14 cellular contexts compared by ENCODE assay signal in the genomic region with DNA sequence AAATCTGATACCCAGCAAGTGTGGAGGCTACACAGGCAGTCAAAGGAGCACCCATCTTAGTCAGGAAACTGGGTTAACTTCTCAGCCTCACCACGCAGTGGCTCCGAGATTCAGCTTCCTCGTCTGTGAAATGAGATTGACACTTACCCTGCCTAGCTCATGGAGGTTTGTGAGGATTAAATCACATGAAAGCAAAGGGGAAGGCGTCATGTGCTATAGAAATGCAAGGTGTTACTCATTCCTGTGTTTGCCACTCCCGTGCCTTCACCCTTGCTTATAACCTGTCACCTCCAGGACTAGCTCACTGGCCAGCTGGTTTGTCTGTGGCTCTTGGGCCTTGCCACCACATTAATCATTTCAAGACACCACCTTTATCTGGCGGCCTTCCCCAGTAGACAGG.
DNase-seq lines count a peak whose midpoint lies in the region; ATAC-seq and TF ChIP-seq lines count a peak whose summit lies in the region.
"Had no signal": no experiment of that assay in that cellular context is flagged by ENCODE, and none has a peak within 500 bp of the region (broad histone marks: within the 10 kb centered on the region; RNA-seq: fewer than 3 reads in every experiment).

No MANE protein-coding gene starts in this region.

- no TSS peak for BruUV-seq in PC-9 (replicated peaks; lab: Mats Ljungman, UMichigan)

- no peak overlapping the region for H3K9ac ChIP-seq in smooth muscle cell (ENCODE audit: low read depth)

- H3K9me2 ChIP-seq in PC-9 (ENCODE audit: insufficient read depth), result 0 out of 2 replicates have a peak, but pooled peaks cover 1% of the 10 kb centered on the region

- peaks cover 62% of the 10 kb centered on the region for H3F3A ChIP-seq in PC-9 (ENCODE audit: insufficient read depth, low read depth)
- H3F3A ChIP-seq in smooth muscle cell (ENCODE audit: low read depth), result peaks cover 20% of the 10 kb centered on the region

- H3K4me3 ChIP-seq in PC-9 (no peak overlapping the region), smooth muscle cell (no peak overlapping the region)
- H3K4me3 ChIP-seq: lung had no signal

- H3K79me2 ChIP-seq in PC-9 (ENCODE audit: low read depth) (no peaks in the 10 kb centered on the region; the same call in 1 of the 2 replicates), smooth muscle cell (ENCODE audit: low read depth) (no peaks in the 10 kb centered on the region)

- H3K9me3 ChIP-seq in PC-9 (ENCODE audit: insufficient read depth, low read depth) (no peaks in the 10 kb centered on the region), smooth muscle cell (replicated peaks; ENCODE audit: low read depth) (no peaks in the 10 kb centered on the region)
- H3K9me3 ChIP-seq: neutrophil had no signal

- CTCF ChIA-PET in activated naive CD4-positive, alpha-beta T cell treated with anti-CD3 and anti-CD28 coated beads for 36 hours (lab: Charles Lee), result interaction anchor here (0.6 kb wide), 1 partner anchor 741 kb away, joined by 3 read pairs; no protein-coding TSS in a partner anchor
- CTCF ChIA-PET in PC-9 (lab: Charles Lee), result interaction anchor here (0.6 kb wide), 1 partner anchor 122 kb away, joined by 4 read pairs; no protein-coding TSS in a partner anchor

- WGBS in smooth muscle cell (ENCODE audit: low lambda C conversion rate), result 84% methylated on average over 6 of the region's 6 CpGs

- POLR2A ChIA-PET in PC-9 (lab: Charles Lee; ENCODE audit: unreplicated experiment), result no interaction called here

- H3K4me2 ChIP-seq in PC-9 (peak overlapping the region; percentile 74), smooth muscle cell (no peak overlapping the region)

- H3K27me3 ChIP-seq in PC-9 (ENCODE audit: insufficient read depth, low read depth) (no peaks in the 10 kb centered on the region), smooth muscle cell (ENCODE audit: low read depth) (no peaks in the 10 kb centered on the region)
- H3K27me3 ChIP-seq: neutrophil had no signal

- no peak overlapping the region for H3K4me3 Mint-ChIP-seq in activated naive CD4-positive, alpha-beta T cell treated with anti-CD3 and anti-CD28 coated beads for 36 hours

- H3K4me1 Mint-ChIP-seq in activated naive CD4-positive, alpha-beta T cell treated with anti-CD3 and anti-CD28 coated beads for 36 hours (ENCODE audit: low read depth), result peaks cover 38% of the 10 kb centered on the region

- DNase-seq in activated naive CD4-positive, alpha-beta T cell treated with anti-CD3 and anti-CD28 coated beads for 36 hours, result peak; percentile 27
- DNase-seq in activated naive CD4-positive, alpha-beta T cell treated with anti-CD3 and anti-CD28 coated beads, Interleukin-2, amount 50 U/mL, for 16 hours, result no peak
- DNase-seq in PC-9 (peak; percentile 55 to 84), smooth muscle cell (lab: John Stamatoyannopoulos, UW; ENCODE audit: unreplicated experiment) (no peak), Kasumi-1 (lab: John Stamatoyannopoulos, UW) (no peak), NOMO-1 (lab: John Stamatoyannopoulos, UW; ENCODE audit: unreplicated experiment in 2 of 2) (no peak), OCI-M2 (lab: John Stamatoyannopoulos, UW; ENCODE audit: unreplicated experiment) (no peak)
- DNase-seq: amygdala, NCI-H1092 treated with DMSO at 0.1 percent for 48 hours, NCI-H2227 treated with DMSO at 0.1 percent for 48 hours, WERI-Rb-1 had no signal

- H3K9me3 Mint-ChIP-seq in activated naive CD4-positive, alpha-beta T cell treated with anti-CD3 and anti-CD28 coated beads for 36 hours, result no peaks in the 10 kb centered on the region

- H3K36me3 ChIP-seq in PC-9 (ENCODE audit: low read depth), result peaks cover 7% of the 10 kb centered on the region; the same call in 1 of the 2 replicates
- no peaks in the 10 kb centered on the region for H3K36me3 ChIP-seq in smooth muscle cell (ENCODE audit: low read depth)
- H3K36me3 ChIP-seq: neutrophil, WERI-Rb-1 had no signal

- ATAC-seq in esophagus mucosa, result peak; percentile 74

- TF ChIP-seq CTCF in PC-9 (conservative IDR thresholded peaks at IDR 0.05) (no peak), smooth muscle cell (IDR thresholded peaks at IDR 0.05; ENCODE audit: borderline replicate concordance, insufficient read depth, poor library complexity, severe bottlenecking) (no peak)

- H3K4me1 ChIP-seq in PC-9 (replicated peaks; ENCODE audit: insufficient read depth) (peaks cover 91% of the 10 kb centered on the region), smooth muscle cell (ENCODE audit: low read depth) (peaks cover 26% of the 10 kb centered on the region)

- peak overlapping the region; percentile 90 for H3K27ac ChIP-seq in PC-9
- peak overlapping the region; percentile 96 for H3K27ac ChIP-seq in smooth muscle cell (ENCODE audit: low read depth)
- H3K27ac ChIP-seq: neutrophil, WERI-Rb-1 had no signal

- H3K27me3 Mint-ChIP-seq in activated naive CD4-positive, alpha-beta T cell treated with anti-CD3 and anti-CD28 coated beads for 36 hours (ENCODE audit: low read depth), result no peaks in the 10 kb centered on the region

- no peak overlapping the region for H3K27ac Mint-ChIP-seq in activated naive CD4-positive, alpha-beta T cell treated with anti-CD3 and anti-CD28 coated beads for 36 hours

- no peaks in the 10 kb centered on the region for H4K20me1 ChIP-seq in PC-9 (ENCODE audit: insufficient read depth)
- no peaks in the 10 kb centered on the region for H4K20me1 ChIP-seq in smooth muscle cell (ENCODE audit: low read depth)

- H2AFZ ChIP-seq in PC-9 (no peak overlapping the region), smooth muscle cell (ENCODE audit: low read depth) (no peak overlapping the region)

- H3K36me3 Mint-ChIP-seq in activated naive CD4-positive, alpha-beta T cell treated with anti-CD3 and anti-CD28 coated beads for 36 hours (ENCODE audit: low read depth), result peaks cover 11% of the 10 kb centered on the region

- intact Hi-C loops in activated naive CD4-positive, alpha-beta T cell treated with anti-CD3 and anti-CD28 coated beads for 36 hours (cut with micrococcal nuclease), result no loop called here
- intact Hi-C loops in PC-9 (cut with micrococcal nuclease; ENCODE audit: unreplicated experiment), result loop anchor here (2.0 to 10.0 kb wide), 2 partner anchors 119 to 279 kb away; a partner anchor contains a TSS

Comparison
In these comparisons a context has a peak if more than half of its experiments do, and no peak if none do; other contexts are left out.
1. DNase-seq: peak in activated naive CD4-positive, alpha-beta T cell treated with anti-CD3 and anti-CD28 coated beads for 36 hours (single experiment) and PC-9 (2 of 2); none in activated naive CD4-positive, alpha-beta T cell treated with anti-CD3 and anti-CD28 coated beads, Interleukin-2, amount 50 U/mL, for 16 hours (single experiment), smooth muscle cell (single experiment), Kasumi-1 (0 of 2), NOMO-1 (0 of 2) and OCI-M2 (single experiment).